21 cellular contexts compared by ENCODE assay signal in genomic region chr13:79211377-79211776, GRCh38.
"Had no signal": no experiment of that assay in that cellular context is flagged by ENCODE, and none has a peak within 500 bp of the region (broad histone marks: within the 10 kb centered on the region; RNA-seq: fewer than 3 reads in every experiment).

No MANE protein-coding gene starts in this region.

- H3K9me3 ChIP-seq: gastrocnemius medialis, ovary, psoas muscle, spleen, thoracic aorta, upper lobe of left lung had no signal

- H3K4me3 ChIP-seq: gastrocnemius medialis, lung, ovary, psoas muscle, skin epidermis, spleen, thoracic aorta, tibial nerve, upper lobe of left lung had no signal

- ATAC-seq: esophagus mucosa; gastrocnemius medialis; left ventricle myocardium superior; natural killer cell; psoas muscle; right cardiac atrium; stimulated activated memory B cell treated with anti-CD40 and anti-IgM and Interleukin-4, amounts not matched to agents 10 μg/mL and 1 μg/mL and 100 μg/mL, for 72 hours had no signal

- H3K27ac ChIP-seq: epithelial cell of prostate, gastrocnemius medialis, ovary, psoas muscle, skin epidermis, spleen, thoracic aorta, tibial nerve, upper lobe of left lung had no signal

- H3K4me1 ChIP-seq: gastrocnemius medialis, psoas muscle, spleen, tibial nerve, upper lobe of left lung had no signal

- H3K36me3 ChIP-seq: gastrocnemius medialis, ovary, spleen, thoracic aorta, tibial nerve, upper lobe of left lung had no signal

- H3K27me3 ChIP-seq: gastrocnemius medialis, ovary, spleen, tibial nerve, upper lobe of left lung had no signal

- DNase-seq: effector CD8-positive, alpha-beta T cell; endodermal cell; foreskin fibroblast; gastrocnemius medialis; head of caudate nucleus; left ventricle myocardium superior; natural killer cell; occipital lobe; ovary; psoas muscle; right cardiac atrium; spleen; stimulated activated CD4-positive, alpha-beta T cell treated with anti-CD3 and anti-CD28 coated beads, Interleukin-4, amount 100 ng/mL, for 4 hours; upper lobe of left lung had no signal
